In the genomic region with DNA sequence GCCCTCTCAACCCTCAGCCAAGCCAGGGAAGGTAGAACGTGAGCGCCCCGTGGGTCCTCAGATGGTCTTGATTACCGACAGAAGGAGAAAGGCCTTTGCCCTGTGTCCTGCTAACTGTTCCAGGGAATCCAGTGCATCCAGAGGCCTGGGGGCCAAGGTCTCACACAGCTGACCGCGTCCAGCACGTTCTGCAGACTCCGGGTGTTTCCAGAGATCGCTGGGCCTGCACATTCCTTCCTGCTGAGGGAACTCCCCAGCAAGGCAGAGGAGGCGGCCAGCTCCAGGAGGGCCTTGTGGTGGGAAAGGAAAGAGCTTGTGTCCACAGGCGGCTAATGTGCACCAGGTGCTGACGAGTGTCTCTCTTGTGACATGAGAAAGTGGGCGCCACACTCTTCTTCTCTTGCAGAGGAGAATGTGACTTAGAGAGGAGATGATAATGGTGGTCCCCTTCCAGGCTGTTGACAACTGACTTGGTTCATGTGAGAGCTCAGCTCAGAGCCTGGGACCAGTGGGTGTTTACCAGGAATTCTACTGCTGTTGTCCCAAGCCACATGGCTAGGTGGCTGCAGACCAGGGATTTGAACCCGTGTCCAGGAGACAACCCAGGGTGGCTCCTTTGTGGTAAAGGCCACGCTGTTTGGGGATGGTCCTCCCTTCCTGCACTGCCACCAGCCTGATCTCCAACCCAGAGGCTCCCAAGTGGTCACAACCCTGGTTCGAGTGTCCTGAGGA, we compare ENCODE assay signal across 9 cellular contexts. TPM values are rescaled to one million over a fixed set of nuclear protein-coding genes. Genes with fewer than 3 reads are reported as not detected.
A peak's percentile ranks its signal among the peaks of the same experiment; 100 is the strongest.
DNase-seq lines count a peak whose midpoint lies in the region; ATAC-seq and TF ChIP-seq lines count a peak whose summit lies in the region.
"Had no signal": no experiment of that assay in that cellular context is flagged by ENCODE, and none has a peak within 500 bp of the region (broad histone marks: within the 10 kb centered on the region; RNA-seq: fewer than 3 reads in every experiment).

No MANE protein-coding gene starts in this region.

- TF ChIP-seq POLR2A in gastrocnemius medialis (IDR thresholded peaks at IDR 0.05), result no peak

- peak; percentile 25 to 45 for ATAC-seq in gastrocnemius medialis
- ATAC-seq in GM18520 (IDR thresholded peaks at IDR 0.05; ENCODE audit: unreplicated experiment), result no peak
- no peak for ATAC-seq in HG02588 (IDR thresholded peaks at IDR 0.05; ENCODE audit: unreplicated experiment)
- ATAC-seq in GM21526 (IDR thresholded peaks at IDR 0.05; ENCODE audit: low FRiP score, unreplicated experiment), result no peak
- ATAC-seq in HG03097 (IDR thresholded peaks at IDR 0.05; ENCODE audit: low FRiP score, unreplicated experiment), result no peak

- intact Hi-C loops in gastrocnemius medialis (cut with DNase I; ENCODE audit: low total_unique reads), result loop anchor here (5.0 kb wide), 1 partner anchor 32 kb away; no protein-coding TSS in a partner anchor

- peak overlapping the region; percentile 18 to 57 (median 36) for H3K27ac ChIP-seq in gastrocnemius medialis

- H3K27me3 ChIP-seq in gastrocnemius medialis, result peaks cover 0 to 4% (median 0%) of the 10 kb centered on the region in 3 donors

- H3K9me3 ChIP-seq in gastrocnemius medialis, result no peaks in the 10 kb centered on the region

- in situ Hi-C loops in astrocyte of the spinal cord (cut with HindIII; ENCODE audit: low sequenced_read_pairs) (no loop called here), gastrocnemius medialis (cut with MboI; ENCODE audit: low sequenced_read_pairs in 4 of 4) (no loop called here)

- H3K4me1 ChIP-seq in gastrocnemius medialis, result peaks cover 15 to 24% of the 10 kb centered on the region in 2 donors

- no peak overlapping the region for H3K4me3 ChIP-seq in astrocyte of the spinal cord (ENCODE audit: low read depth, low read length)
- no peak overlapping the region for H3K4me3 ChIP-seq in gastrocnemius medialis

- DNase-seq in ELR (ENCODE audit: low read depth) (peak; percentile 60), astrocyte of the spinal cord (ENCODE audit: low read depth, low spot score) (peak; percentile 91), islet precursor cell (peak; percentile 94), gastrocnemius medialis (peak in 1 of 2 donors; percentile 28)
- DNase-seq: NCI-H69 had no signal

- TF ChIP-seq CTCF in astrocyte of the spinal cord (IDR thresholded peaks at IDR 0.05; ENCODE audit: low read depth, low read length) (peak; percentile 19), gastrocnemius medialis (IDR thresholded peaks at IDR 0.05 in 4 of 5, conservative IDR thresholded peaks at IDR 0.05 in 1 of 5) (no peak)

- H3K36me3 ChIP-seq in gastrocnemius medialis, result no peaks in the 10 kb centered on the region

RNA-seq across cellular contexts. Expression of gene DLK1, which starts 46.8 kb away (rescaled TPM):
- 1 to 10 TPM in 3 of 4 donors, under 1 TPM in 1; 0.53 to 5.1 (median 3.5) TPM for total RNA-seq in gastrocnemius medialis

Comparison
In these comparisons a context has a peak if more than half of its experiments do, and no peak if none do; other contexts are left out.
1. ATAC-seq: peak in gastrocnemius medialis (2 of 2); none in GM18520 (single experiment), HG02588 (single experiment), GM21526 (single experiment) and HG03097 (single experiment).